Comparison of ENCODE assay signal across 8 cellular contexts in the genomic region with DNA sequence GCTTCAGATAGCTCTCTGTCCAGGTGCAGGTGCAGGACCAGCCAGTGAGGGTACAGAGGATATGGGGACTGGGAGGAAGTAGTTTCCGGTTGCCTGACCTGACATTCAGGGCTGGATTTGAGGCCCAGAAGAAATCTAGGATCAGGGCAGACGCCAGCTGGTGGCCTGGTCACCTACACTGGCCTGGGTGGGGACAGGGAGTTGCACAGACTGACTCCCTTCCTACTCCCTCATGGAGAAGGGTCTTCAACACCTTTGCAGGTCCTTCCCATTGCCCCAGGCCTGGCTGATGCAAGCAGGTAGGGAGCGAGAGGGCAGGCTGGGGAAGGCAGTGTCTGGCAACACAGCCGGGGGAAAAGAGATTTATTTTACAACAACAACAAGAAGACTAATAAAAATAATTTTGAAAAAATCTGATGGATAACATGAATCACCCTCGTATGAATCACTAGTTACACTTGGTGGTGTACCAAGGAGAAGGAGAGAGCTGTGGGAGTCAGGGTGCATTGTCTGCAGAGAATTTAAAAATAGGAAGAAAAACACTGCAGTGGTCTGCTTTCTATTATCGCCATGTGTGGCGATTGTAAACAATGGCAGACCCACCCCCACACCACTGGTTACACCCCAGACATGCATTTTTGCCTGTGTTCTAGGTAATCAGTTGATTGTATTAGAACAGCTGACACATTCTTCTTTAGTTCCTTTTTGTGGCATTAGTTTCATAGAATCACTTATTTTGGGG.
DNase-seq lines count a peak whose midpoint lies in the region; ATAC-seq, FAIRE-seq and TF ChIP-seq lines count a peak whose summit lies in the region.

No MANE protein-coding gene starts in this region.

- no peak for TF ChIP-seq POLR2A in H1 (IDR thresholded peaks at IDR 0.05; ENCODE audit: control extremely low read depth in 1 of 2, low read depth in 2 of 2, low read length in 2 of 2)

- H3K9ac ChIP-seq in BLaER1 treated with 17β-estradiol and CSF1 and Interleukin-3, amounts not matched to agents 10 nM and 100 nM = peak overlapping the region in 1 of 11 experiments; percentile 50; a peak in 2 of 22 replicates
- H3K9ac ChIP-seq in H1 (replicated peaks in 1 of 4; ENCODE audit: extremely low read depth in 1 of 4, low read depth in 3 of 4, low read length in 3 of 4) = no peak overlapping the region; a peak in 1 of 7 replicates
- no peak overlapping the region for H3K9ac ChIP-seq in subcutaneous abdominal adipose tissue (ENCODE audit: low read length in 5 of 5)

- no peak for TF ChIP-seq RAD21 in H1 (IDR thresholded peaks at IDR 0.05 in 1 of 2, conservative IDR thresholded peaks at IDR 0.05 in 1 of 2; ENCODE audit: low read depth in 2 of 2, low read length in 2 of 2)

- H4K91ac ChIP-seq in H1 (replicated peaks; ENCODE audit: insufficient read length, low read length) = peak overlapping the region; percentile 67

- H3K9me3 ChIP-seq in BLaER1 treated with 17β-estradiol and CSF1 and Interleukin-3, amounts not matched to agents 10 nM and 100 nM (replicated peaks in 1 of 11) = no peaks in the 10 kb centered on the region
- H3K9me3 ChIP-seq in SJSA1 (replicated peaks) (no peaks in the 10 kb centered on the region), H1 (ENCODE audit: insufficient read depth in 2 of 2, low read depth in 1 of 2, low read length in 1 of 2) (no peaks in the 10 kb centered on the region), subcutaneous abdominal adipose tissue (ENCODE audit: control insufficient read depth in 5 of 5, low read length in 5 of 5) (no peaks in the 10 kb centered on the region), A673 (ENCODE audit: low read depth, low read length, poor library complexity, severe bottlenecking) (no peaks in the 10 kb centered on the region)

- DNase-seq in SJSA1 (ENCODE audit: low read depth in 1 of 2, low spot score in 2 of 2) (peak; percentile 79 to 93), H1 (ENCODE audit: low read depth in 1 of 2, low spot score in 2 of 2) (no peak), SKM-1 (lab: John Stamatoyannopoulos, UW; ENCODE audit: unreplicated experiment) (no peak), NCI-H1105 (lab: John Stamatoyannopoulos, UW) (no peak), A673 (ENCODE audit: low spot score) (no peak)

- H2BK20ac ChIP-seq in H1 (ENCODE audit: low read length) = peak overlapping the region; percentile 38; the same call in 1 of the 2 replicates

- H2AFZ ChIP-seq in H1 (ENCODE audit: low read length) = no peak overlapping the region

- no peaks in the 10 kb centered on the region for H3K23me2 ChIP-seq in H1 (ENCODE audit: low read depth, low read length)

- POLR2A ChIA-PET in H1 (lab: Charles Lee; ENCODE audit: partially characterized antibody) (no interaction called here), A673 (lab: Charles Lee; ENCODE audit: low non-redundant PET) (interaction anchor here (0.6 kb wide), 1 partner anchor 131 kb away, joined by 4 read pairs; no protein-coding TSS in a partner anchor)

- 0 out of 2 replicates have a peak overlapping the region, but pooled peaks have one; percentile 67 for H2BK15ac ChIP-seq in H1 (ENCODE audit: low read length)

- H4K20me1 ChIP-seq in BLaER1 treated with 17β-estradiol and CSF1 and Interleukin-3, amounts not matched to agents 10 nM and 100 nM = peaks cover 0 to 19% (median 0%) of the 10 kb centered on the region in 11 experiments; a peak in 3 of 22 replicates
- no peaks in the 10 kb centered on the region for H4K20me1 ChIP-seq in H1 (replicated peaks in 1 of 2; ENCODE audit: control insufficient read depth in 1 of 2, insufficient read depth in 2 of 2, low read length in 2 of 2)

- intact Hi-C loops in A673 (cut with micrococcal nuclease; ENCODE audit: unreplicated experiment) = no loop called here

- BruUV-seq in A673 (replicated peaks; lab: Mats Ljungman, UMichigan) = no TSS peak

- peak overlapping the region; percentile 81 to 97 (median 92) for H3K4me2 ChIP-seq in BLaER1 treated with 17β-estradiol and CSF1 and Interleukin-3, amounts not matched to agents 10 nM and 100 nM
- no peak overlapping the region for H3K4me2 ChIP-seq in H1 (ENCODE audit: insufficient read depth in 1 of 2, low read depth in 2 of 2, low read length in 2 of 2)

- CTCF ChIA-PET in H1 (lab: Charles Lee; ENCODE audit: partially characterized antibody) (interaction anchor here (0.6 to 4.2 kb wide), 5 partner anchors 24 to 113 kb away, joined by 3 to 18 read pairs (median 3); no protein-coding TSS in a partner anchor), A673 (lab: Charles Lee) (no interaction called here)

- H3K36me3 ChIP-seq in BLaER1 treated with 17β-estradiol and CSF1 and Interleukin-3, amounts not matched to agents 10 nM and 100 nM = no peaks in the 10 kb centered on the region
- H3K36me3 ChIP-seq in SJSA1 (no peaks in the 10 kb centered on the region), H1 (ENCODE audit: control insufficient read depth in 2 of 4, insufficient read depth in 4 of 4, low read length in 3 of 4) (no peaks in the 10 kb centered on the region), subcutaneous abdominal adipose tissue (ENCODE audit: control insufficient read depth in 5 of 5, insufficient read depth in 5 of 5, low read length in 5 of 5) (no peaks in the 10 kb centered on the region), A673 (ENCODE audit: insufficient read depth, low read length, poor library complexity, severe bottlenecking) (no peaks in the 10 kb centered on the region)

- H3K27me3 ChIP-seq in BLaER1 treated with 17β-estradiol and CSF1 and Interleukin-3, amounts not matched to agents 10 nM and 100 nM = peaks cover 0 to 22% (median 0%) of the 10 kb centered on the region in 11 experiments; a peak in 5 of 22 replicates
- H3K27me3 ChIP-seq in SJSA1 (replicated peaks) (no peaks in the 10 kb centered on the region), H1 (replicated peaks in 1 of 4; ENCODE audit: control insufficient read depth in 3 of 4, extremely low read depth in 1 of 4, insufficient read depth in 3 of 4, low read length in 3 of 4) (no peaks in the 10 kb centered on the region), subcutaneous abdominal adipose tissue (ENCODE audit: control insufficient read depth in 5 of 5, insufficient read depth in 4 of 5, low read length in 5 of 5) (no peaks in the 10 kb centered on the region), A673 (replicated peaks; ENCODE audit: insufficient read depth, low read depth, low read length, poor library complexity) (no peaks in the 10 kb centered on the region)

- peaks cover 56 to 75% (median 67%) of the 10 kb centered on the region in 10 experiments for H3K4me1 ChIP-seq in BLaER1 treated with 17β-estradiol and CSF1 and Interleukin-3, amounts not matched to agents 10 nM and 100 nM
- H3K4me1 ChIP-seq in SJSA1 (replicated peaks) (peaks cover 76% of the 10 kb centered on the region), H1 (replicated peaks in 1 of 4; ENCODE audit: control insufficient read depth in 3 of 4, insufficient read depth in 4 of 4, low read length in 3 of 4) (peaks cover 11 to 18% (median 14%) of the 10 kb centered on the region in 4 experiments; a peak in 6 of 7 replicates), subcutaneous abdominal adipose tissue (ENCODE audit: control insufficient read depth in 5 of 5, insufficient read depth in 5 of 5, low read length in 5 of 5) (peaks cover 33 to 83% (median 70%) of the 10 kb centered on the region in 5 donors), A673 (ENCODE audit: insufficient read depth, low read length, poor library complexity, severe bottlenecking) (peaks cover 14% of the 10 kb centered on the region)

- no peaks in the 10 kb centered on the region for H3K79me2 ChIP-seq in H1 (ENCODE audit: control insufficient read depth in 1 of 2, insufficient read depth in 2 of 2, low read length in 2 of 2)

- H3K27ac ChIP-seq in BLaER1 treated with 17β-estradiol and CSF1 and Interleukin-3, amounts not matched to agents 10 nM and 100 nM = peak overlapping the region in 3 of 11 experiments; percentile 49 to 65 (median 52); a peak in 5 of 22 replicates
- H3K27ac ChIP-seq in SJSA1 (peak overlapping the region; percentile 73), H1 (ENCODE audit: low read depth, low read length) (no peak overlapping the region), subcutaneous abdominal adipose tissue (ENCODE audit: low read depth, low read length) (peak overlapping the region; percentile 72), A673 (ENCODE audit: low read depth, low read length, poor library complexity, severe bottlenecking) (no peak overlapping the region)

- peak overlapping the region; percentile 51 for H2BK120ac ChIP-seq in H1 (replicated peaks; ENCODE audit: low read depth, low read length)

- no peak overlapping the region for H3K23ac ChIP-seq in H1 (ENCODE audit: insufficient read length)

- H3K56ac ChIP-seq in H1 (replicated peaks; ENCODE audit: insufficient read length, low read depth, low read length) = no peak overlapping the region

- H3K18ac ChIP-seq in H1 (ENCODE audit: extremely low read depth, low read length) = 0 out of 2 replicates have a peak overlapping the region, but pooled peaks have one; percentile 21

- TF ChIP-seq EP300 in H1 (IDR thresholded peaks at IDR 0.05; ENCODE audit: borderline replicate concordance in 1 of 2, low read depth in 2 of 2, low read length in 2 of 2) = no peak

- TF ChIP-seq CTCF in H1 (IDR thresholded peaks at IDR 0.05; ENCODE audit: control extremely low read depth in 1 of 3, insufficient read depth in 1 of 3, low read depth in 1 of 3, low read length in 3 of 3) (no peak), A673 (conservative IDR thresholded peaks at IDR 0.05; ENCODE audit: low read depth, low read length) (no peak)

- H2BK12ac ChIP-seq in H1 (ENCODE audit: low read depth, low read length) = peak overlapping the region; percentile 96; the same call in 1 of the 2 replicates

- H3K14ac ChIP-seq in H1 (ENCODE audit: insufficient read length) = no peak overlapping the region

- peak; percentile 11 for ATAC-seq in HG02610 (IDR thresholded peaks at IDR 0.05; ENCODE audit: unreplicated experiment)

- H4K8ac ChIP-seq in H1 (ENCODE audit: extremely low read depth, insufficient read depth, low read length) = no peak overlapping the region; the same call in 1 of the 2 replicates

- H2AK5ac ChIP-seq in H1 (ENCODE audit: low read depth, low read length) = peak overlapping the region; percentile 0; the same call in 1 of the 2 replicates

- H3K79me1 ChIP-seq in H1 (ENCODE audit: low read depth, low read length) = no peaks in the 10 kb centered on the region

- 90% methylated on average over 7 of the region's 7 CpGs; no CpG with 5 or more reads in 1 of the 2 experiments for WGBS in H1 (ENCODE audit: extremely low coverage in 1 of 2, insufficient coverage in 1 of 2, insufficient read length in 1 of 2, insufficient replicate concordance in 2 of 2, low coverage in 1 of 2, low lambda C conversion rate in 2 of 2, missing lambda C conversion rate in 1 of 2), 2 experiments

- peak overlapping the region; percentile 85; the same call in 1 of the 2 replicates for H2BK5ac ChIP-seq in H1 (ENCODE audit: low read depth, low read length)

- no peak overlapping the region for H4K5ac ChIP-seq in H1 (ENCODE audit: insufficient read length, low read depth, low read length)

- H3K4ac ChIP-seq in H1 (replicated peaks; ENCODE audit: insufficient read length, low read depth, low read length) = peak overlapping the region; percentile 29

- FAIRE-seq in H1 (lab: Jason Lieb, UNC) = no peak

- H3K4me3 ChIP-seq in BLaER1 treated with 17β-estradiol and CSF1 and Interleukin-3, amounts not matched to agents 10 nM and 100 nM = no peak overlapping the region
- no peak overlapping the region for H3K4me3 ChIP-seq in SJSA1
- H3K4me3 ChIP-seq in H1 (ENCODE audit: extremely low read depth in 1 of 4, insufficient read depth in 2 of 4, low read depth in 3 of 4, low read length in 4 of 4) = no peak overlapping the region
- H3K4me3 ChIP-seq in subcutaneous abdominal adipose tissue (ENCODE audit: low read depth in 1 of 5, low read length in 5 of 5) = no peak overlapping the region
- no peak overlapping the region for H3K4me3 ChIP-seq in A673 (ENCODE audit: low read depth, low read length, poor library complexity, severe bottlenecking)

Comparison
In these comparisons a context has a peak if more than half of its experiments do, and no peak if none do; other contexts are left out.
1. H3K27ac ChIP-seq: peak in SJSA1 (single experiment) and subcutaneous abdominal adipose tissue (single experiment); none in H1 (single experiment) and A673 (single experiment).
2. H3K4me2 ChIP-seq: peak in BLaER1 treated with 17β-estradiol and CSF1 and Interleukin-3, amounts not matched to agents 10 nM and 100 nM (11 of 11); none in H1 (0 of 2).
3. DNase-seq: peak in SJSA1 (2 of 2); none in H1 (0 of 2), SKM-1 (single experiment), NCI-H1105 (single experiment) and A673 (single experiment).